In the genomic region with DNA sequence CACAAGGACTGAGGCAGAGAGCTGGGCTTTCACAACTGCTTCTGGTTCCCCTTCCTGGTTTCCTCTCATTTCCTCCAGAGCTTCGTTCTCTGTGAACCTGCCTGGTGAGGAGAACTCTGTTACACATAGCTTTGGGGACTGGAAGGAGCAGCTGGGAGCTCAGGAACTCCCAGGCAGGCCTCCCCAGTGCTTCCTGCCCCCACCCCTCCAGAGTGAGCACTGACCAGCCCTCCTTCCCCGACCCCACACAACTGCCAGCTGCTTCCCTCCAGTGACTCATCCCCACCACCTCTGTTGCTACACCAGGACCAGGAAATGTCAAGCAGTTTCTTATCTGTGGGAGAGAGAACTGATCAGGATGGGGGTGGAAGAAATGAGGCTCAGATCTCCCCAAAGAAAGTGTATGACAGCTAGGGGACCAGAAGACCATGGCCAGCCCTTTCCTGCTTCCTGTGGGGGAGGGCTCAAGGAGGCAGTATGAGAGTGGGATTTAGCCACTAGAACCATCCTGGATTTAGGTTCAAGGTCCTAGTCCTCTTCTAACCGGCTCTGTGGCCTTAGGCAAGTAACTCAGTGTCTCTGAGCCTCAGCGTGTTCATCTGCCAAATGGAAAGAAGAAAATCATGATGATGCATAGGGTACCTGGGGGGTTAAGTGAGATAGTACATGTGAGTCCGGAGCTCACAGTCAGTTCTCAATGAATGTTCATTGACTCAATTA, we compare ENCODE assay signal across 9 cellular contexts. TPM values are rescaled to one million over a fixed set of nuclear protein-coding genes. Genes with fewer than 3 reads are reported as not detected.
DNase-seq lines count a peak whose midpoint lies in the region; ATAC-seq and TF ChIP-seq lines count a peak whose summit lies in the region.
"Had no signal": no experiment of that assay in that cellular context is flagged by ENCODE, and none has a peak within 500 bp of the region (broad histone marks: within the 10 kb centered on the region; RNA-seq: fewer than 3 reads in every experiment).

No MANE protein-coding gene starts in this region.

- POLR2A ChIA-PET in activated CD8-positive, alpha-beta T cell treated with anti-CD3 and anti-CD28 coated beads, Interleukin-2, amount 10 ng/mL, durations not matched to agents 7 days and 5 days (lab: Charles Lee), result no interaction called here

- peak in 1 of 4 donors; percentile 34 for TF ChIP-seq EP300 in upper lobe of left lung (IDR thresholded peaks at IDR 0.05)

- ATAC-seq in activated CD8-positive, alpha-beta T cell treated with anti-CD3 and anti-CD28 coated beads, Interleukin-2, amount 10 ng/mL, durations not matched to agents 7 days and 5 days, result no peak
- ATAC-seq in upper lobe of left lung (ENCODE audit: low FRiP score in 2 of 2), result peak; percentile 57 to 65
- ATAC-seq in GM21619 (IDR thresholded peaks at IDR 0.05; ENCODE audit: unreplicated experiment), result no peak

- DNase-seq in AG08396 (ENCODE audit: low spot score), result peak; percentile 86
- peak; percentile 45 for DNase-seq in HS-27A (ENCODE audit: low read depth)
- no peak for DNase-seq in activated CD8-positive, alpha-beta T cell treated with anti-CD3 and anti-CD28 coated beads, Interleukin-2, amount 10 ng/mL, durations not matched to agents 7 days and 5 days
- peak; percentile 88 for DNase-seq in iris pigment epithelial cell (ENCODE audit: low read depth)
- peak in 1 of 2 donors; percentile 81 for DNase-seq in upper lobe of left lung
- no peak for DNase-seq in NCI-H1930 (lab: John Stamatoyannopoulos, UW)
- no peak for DNase-seq in KG1 (lab: John Stamatoyannopoulos, UW)

- H3K27ac Mint-ChIP-seq in activated CD8-positive, alpha-beta T cell treated with anti-CD3 and anti-CD28 coated beads, Interleukin-2, amount 10 ng/mL, durations not matched to agents 7 days and 5 days, result peak overlapping the region; percentile 37
- H3K27ac Mint-ChIP-seq: activated naive CD8-positive, alpha-beta T cell had no signal

- H3K36me3 Mint-ChIP-seq in activated CD8-positive, alpha-beta T cell treated with anti-CD3 and anti-CD28 coated beads, Interleukin-2, amount 10 ng/mL, durations not matched to agents 7 days and 5 days (ENCODE audit: low read depth), result no peaks in the 10 kb centered on the region
- H3K36me3 Mint-ChIP-seq: activated naive CD8-positive, alpha-beta T cell had no signal

- no peaks in the 10 kb centered on the region for H3K9me3 Mint-ChIP-seq in activated CD8-positive, alpha-beta T cell treated with anti-CD3 and anti-CD28 coated beads, Interleukin-2, amount 10 ng/mL, durations not matched to agents 7 days and 5 days (ENCODE audit: insufficient read depth)

- peak overlapping the region; percentile 56 to 79 (median 64) for H3K27ac ChIP-seq in upper lobe of left lung

- no peak for TF ChIP-seq CTCF in upper lobe of left lung (IDR thresholded peaks at IDR 0.05)

- H3K4me3 Mint-ChIP-seq in activated CD8-positive, alpha-beta T cell treated with anti-CD3 and anti-CD28 coated beads, Interleukin-2, amount 10 ng/mL, durations not matched to agents 7 days and 5 days, result no peak overlapping the region
- H3K4me3 Mint-ChIP-seq: activated naive CD8-positive, alpha-beta T cell had no signal

- H3K27me3 ChIP-seq in upper lobe of left lung, result no peaks in the 10 kb centered on the region

- H3K27me3 Mint-ChIP-seq in activated CD8-positive, alpha-beta T cell treated with anti-CD3 and anti-CD28 coated beads, Interleukin-2, amount 10 ng/mL, durations not matched to agents 7 days and 5 days (ENCODE audit: low read depth), result peaks cover 7% of the 10 kb centered on the region
- H3K27me3 Mint-ChIP-seq: activated naive CD8-positive, alpha-beta T cell had no signal

- H3K36me3 ChIP-seq in upper lobe of left lung, result no peaks in the 10 kb centered on the region

- H3K9me3 ChIP-seq in upper lobe of left lung, result no peaks in the 10 kb centered on the region

- H3K4me3 ChIP-seq in upper lobe of left lung, result no peak overlapping the region

- H3K4me1 ChIP-seq in upper lobe of left lung, result peaks cover 24 to 47% (median 40%) of the 10 kb centered on the region in 4 donors

- 46 to 76% methylated on average over 4 to 5 of the region's 5 CpGs for WGBS in upper lobe of left lung, 2 donors

- H3K4me1 Mint-ChIP-seq in activated CD8-positive, alpha-beta T cell treated with anti-CD3 and anti-CD28 coated beads, Interleukin-2, amount 10 ng/mL, durations not matched to agents 7 days and 5 days (ENCODE audit: low read depth), result peaks cover 21% of the 10 kb centered on the region

- CTCF ChIA-PET in activated CD8-positive, alpha-beta T cell treated with anti-CD3 and anti-CD28 coated beads, Interleukin-2, amount 10 ng/mL, durations not matched to agents 7 days and 5 days (lab: Charles Lee), result interaction anchor here (1.2 to 2.8 kb wide), 3 partner anchors 19 to 149 kb away, joined by 3 to 16 read pairs (median 7); no protein-coding TSS in a partner anchor

- TF ChIP-seq POLR2A in upper lobe of left lung (IDR thresholded peaks at IDR 0.05), result no peak

RNA-seq across cellular contexts. Expression of a gene that starts 4.5 kb away (rescaled TPM):
- total RNA-seq in activated CD8-positive, alpha-beta T cell treated with anti-CD3 and anti-CD28 coated beads, Interleukin-2, amount 10 ng/mL, durations not matched to agents 7 days and 5 days, result 1 to 10 TPM; 1.4 to 2.5 TPM
- total RNA-seq in upper lobe of left lung, result 100 to 1,000 TPM in 3 of 6 donors, 10 to 100 TPM in 3; 55.3 to 127 (median 101) TPM

Comparison
In these comparisons a context has a peak if more than half of its experiments do, and no peak if none do; other contexts are left out.
1. DNase-seq: peak in AG08396 (single experiment), HS-27A (single experiment) and iris pigment epithelial cell (single experiment); none in activated CD8-positive, alpha-beta T cell treated with anti-CD3 and anti-CD28 coated beads, Interleukin-2, amount 10 ng/mL, durations not matched to agents 7 days and 5 days (single experiment), NCI-H1930 (0 of 2) and KG1 (single experiment).
2. ATAC-seq: peak in upper lobe of left lung (2 of 2); none in activated CD8-positive, alpha-beta T cell treated with anti-CD3 and anti-CD28 coated beads, Interleukin-2, amount 10 ng/mL, durations not matched to agents 7 days and 5 days (single experiment) and GM21619 (single experiment).
3. RNA of a gene that starts 4.5 kb away (total RNA-seq): 55.3 to 127 TPM in upper lobe of left lung; 1.4 to 2.5 TPM in activated CD8-positive, alpha-beta T cell treated with anti-CD3 and anti-CD28 coated beads, Interleukin-2, amount 10 ng/mL, durations not matched to agents 7 days and 5 days; every median in the first group is over 10 times any median in the second.